In the genomic region with DNA sequence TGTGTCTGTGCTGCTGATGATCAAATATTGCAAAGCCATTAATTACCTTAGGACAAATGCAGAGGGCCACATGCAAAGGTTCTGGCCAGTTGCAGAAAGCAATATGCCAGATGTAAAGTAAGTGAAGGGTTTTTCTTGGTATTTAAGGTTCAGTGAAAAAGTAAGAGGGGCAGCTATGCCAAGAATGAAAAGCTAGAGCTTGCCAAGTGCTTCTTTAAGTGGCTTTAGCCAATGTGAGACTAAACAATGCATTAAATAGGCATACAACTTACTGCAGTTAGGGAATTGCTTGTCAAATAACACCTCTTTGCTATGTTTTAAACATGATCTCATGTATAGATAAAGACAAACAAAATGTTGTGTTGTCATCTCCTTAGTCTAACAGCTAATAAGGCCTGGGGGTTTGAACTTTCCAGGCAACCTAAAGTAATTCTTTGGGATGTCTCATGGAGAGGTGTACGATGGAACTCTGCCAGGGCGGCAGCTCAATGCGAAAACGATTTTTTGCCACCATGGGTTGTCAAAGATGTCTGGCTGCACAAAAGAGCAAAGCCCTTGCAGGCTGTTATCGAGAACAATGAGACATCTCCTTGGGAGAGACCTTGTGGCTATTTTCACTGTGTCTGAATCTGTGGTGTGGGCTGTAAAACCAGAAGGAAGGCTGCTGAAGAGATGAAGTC, we compare ENCODE assay signal across 19 cellular contexts. TPM values are rescaled to one million over a fixed set of nuclear protein-coding genes. Genes with fewer than 3 reads are reported as not detected.
"Had no signal": no experiment of that assay in that cellular context is flagged by ENCODE, and none has a peak within 500 bp of the region (broad histone marks: within the 10 kb centered on the region; RNA-seq: fewer than 3 reads in every experiment).

No MANE protein-coding gene starts in this region.

- H3K9me3 ChIP-seq: ascending aorta, gastroesophageal sphincter, left ventricle myocardium inferior, ovary, sigmoid colon, spleen, stomach, uterus had no signal

- H3K9me3 Mint-ChIP-seq: activated naive CD4-positive, alpha-beta T cell treated with anti-CD3 and anti-CD28 coated beads for 36 hours; activated naive CD8-positive, alpha-beta T cell treated with anti-CD3 and anti-CD28 coated beads, Interleukin-2, amount 50 U/mL, for 24 hours; activated T-helper 2 cell treated with anti-CD3 and anti-CD28 coated beads, Interferon-gamma antibody, Interleukin-2, Interleukin-4, amounts not matched to agents 10 μg/mL and 5 μg/mL and 100 μg/mL, durations not matched to agents 14 hours and 24 hours and 36 hours; naive B cell had no signal

- H3K4me1 Mint-ChIP-seq: naive B cell had no signal

- ATAC-seq: activated naive CD8-positive, alpha-beta T cell treated with anti-CD3 and anti-CD28 coated beads, Interleukin-2, amount 50 U/mL, for 24 hours; gastroesophageal sphincter had no signal

- H3K27me3 ChIP-seq: ascending aorta, cardiac muscle cell, gastroesophageal sphincter, ovary, sigmoid colon, spleen, stomach, uterus had no signal

- H3K4me3 ChIP-seq: ascending aorta, cardiac muscle cell, dorsolateral prefrontal cortex, gastroesophageal sphincter, left ventricle myocardium inferior, ovary, sigmoid colon, spleen, stomach, uterus had no signal

- H3K36me3 ChIP-seq: ascending aorta, cardiac muscle cell, gastroesophageal sphincter, left ventricle myocardium inferior, ovary, sigmoid colon, spleen, stomach, uterus had no signal

- H3K4me1 ChIP-seq: ascending aorta, sigmoid colon, spleen, stomach, uterus had no signal

- H3K27ac Mint-ChIP-seq: activated naive CD4-positive, alpha-beta T cell treated with anti-CD3 and anti-CD28 coated beads for 36 hours; activated naive CD8-positive, alpha-beta T cell treated with anti-CD3 and anti-CD28 coated beads, Interleukin-2, amount 50 U/mL, for 24 hours; activated T-helper 2 cell treated with anti-CD3 and anti-CD28 coated beads, Interferon-gamma antibody, Interleukin-2, Interleukin-4, amounts not matched to agents 10 μg/mL and 5 μg/mL and 100 μg/mL, durations not matched to agents 14 hours and 24 hours and 36 hours; naive B cell had no signal

- DNase-seq: activated CD4-positive, alpha-beta T cell treated with anti-CD3 and anti-CD28 coated beads for 1 hour; activated CD4-positive, alpha-beta T cell treated with anti-CD3 and anti-CD28 coated beads, Interleukin-2, amount 50 U/mL, for 4 hours; activated naive CD4-positive, alpha-beta T cell treated with anti-CD3 and anti-CD28 coated beads for 36 hours; activated naive CD8-positive, alpha-beta T cell treated with anti-CD3 and anti-CD28 coated beads, Interleukin-2, amount 50 U/mL, for 24 hours; dorsolateral prefrontal cortex; erythroblast; left ventricle myocardium inferior; naive B cell; ovary; sigmoid colon; spleen; stomach; T1000; uterus had no signal

- H3K36me3 Mint-ChIP-seq: naive B cell had no signal

- H3K4me3 Mint-ChIP-seq: activated naive CD4-positive, alpha-beta T cell treated with anti-CD3 and anti-CD28 coated beads for 36 hours; activated naive CD8-positive, alpha-beta T cell treated with anti-CD3 and anti-CD28 coated beads, Interleukin-2, amount 50 U/mL, for 24 hours; naive B cell had no signal

RNA-seq across cellular contexts. Expression of a gene that starts 12.0 kb away (rescaled TPM):
- total RNA-seq: activated naive CD4-positive, alpha-beta T cell treated with anti-CD3 and anti-CD28 coated beads for 36 hours; cardiac muscle cell; mononuclear cell had no signal
